1 cellular context compared by ENCODE assay signal in genomic region chr12:57753938-57754337, GRCh38.
TF ChIP-seq lines count a peak whose summit lies in the region.

No MANE protein-coding gene starts in this region.

TF ChIP-seq in HepG2, 621 proteins besides CTCF, POLR2A, EP300 and RAD21:
- TF ChIP-seq ZBTB20 (CRISPR knock-in tag; IDR thresholded peaks at IDR 0.05; ENCODE audit: borderline replicate concordance, low read depth) (no peak), GZF1 (CRISPR knock-in tag; IDR thresholded peaks at IDR 0.05) (no peak), SP1 (IDR thresholded peaks at IDR 0.05) (no peak), SP1 (CRISPR knock-in tag; IDR thresholded peaks at IDR 0.05) (no peak), ZNF292 (CRISPR knock-in tag; IDR thresholded peaks at IDR 0.05; ENCODE audit: borderline replicate concordance, low read depth) (no peak), ARNT2 (CRISPR knock-in tag; IDR thresholded peaks at IDR 0.05; ENCODE audit: low read depth) (no peak), HMGXB3 (CRISPR knock-in tag; IDR thresholded peaks at IDR 0.05; ENCODE audit: borderline replicate concordance) (no peak), ZBTB10 (CRISPR knock-in tag; IDR thresholded peaks at IDR 0.05; ENCODE audit: borderline replicate concordance) (no peak), ZNF562 (CRISPR knock-in tag; IDR thresholded peaks at IDR 0.05; ENCODE audit: borderline replicate concordance) (no peak), ZNF362 (CRISPR knock-in tag; IDR thresholded peaks at IDR 0.05; ENCODE audit: borderline replicate concordance) (no peak), ZNF446 (CRISPR knock-in tag; IDR thresholded peaks at IDR 0.05) (no peak)
